Comparison of ENCODE assay signal across 13 cellular contexts in the genomic region with DNA sequence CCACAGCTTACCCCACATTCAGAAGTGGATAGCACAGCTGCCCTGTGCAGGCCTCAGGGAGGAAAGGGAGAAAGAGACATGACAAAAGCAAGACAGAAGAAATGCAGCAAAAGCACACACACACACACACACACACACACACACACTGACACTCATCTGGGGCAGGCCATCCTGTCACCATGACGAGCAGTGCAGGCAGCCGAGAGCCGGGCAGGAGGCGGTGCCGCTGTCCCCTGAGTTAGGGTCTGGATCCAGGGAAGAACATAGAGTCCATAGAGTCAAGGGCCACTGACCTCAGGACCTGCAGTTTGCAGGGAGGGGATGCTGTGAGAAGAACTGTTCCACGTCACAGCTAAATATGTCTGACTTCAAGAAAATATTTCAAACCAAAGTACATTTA. TPM values are rescaled to one million over a fixed set of nuclear protein-coding genes. Genes with fewer than 3 reads are reported as not detected.
DNase-seq lines count a peak whose midpoint lies in the region; ATAC-seq, FAIRE-seq and TF ChIP-seq lines count a peak whose summit lies in the region.
"Not testable (repeated sequence)": the region's sequence is repeated elsewhere in the genome, so short reads cannot be mapped to it uniquely, and the experiment has no call there.
"Had no signal": no experiment of that assay in that cellular context is flagged by ENCODE, and none has a peak within 500 bp of the region (broad histone marks: within the 10 kb centered on the region; RNA-seq: fewer than 3 reads in every experiment).

No MANE protein-coding gene starts in this region.

- H3K9me3 Mint-ChIP-seq in natural killer cell treated with Interleukin-12 subunit alpha and Interleukin-12 subunit beta and Interleukin-15 and Interleukin-18, amount 100 ng/mL, for 72 hours, result not testable (repeated sequence)

- ATAC-seq in K562 (0 out of 3 replicates have a peak, but pooled peaks have one; percentile 21), lower lobe of right lung (peak; percentile 23 to 31), upper lobe of left lung (ENCODE audit: low FRiP score in 2 of 2) (peak; percentile 27 to 33)
- peak in 1 of 2 donors; percentile 50 for ATAC-seq in natural killer cell treated with Interleukin-12 subunit alpha and Interleukin-12 subunit beta and Interleukin-15 and Interleukin-18, amount 100 ng/mL, for 72 hours

- not testable (repeated sequence) for TF ChIP-seq RAD21 in K562 (CRISPR knock-in tag; conservative IDR thresholded peaks at IDR 0.05 in 1 of 2, IDR thresholded peaks at IDR 0.05 in 1 of 2)

- not testable (repeated sequence) for H3K36me3 ChIP-seq in K562 (ENCODE audit: control insufficient read depth, insufficient read depth, low read length); esophagus muscularis mucosa; lower lobe of right lung; upper lobe of left lung

- not testable (repeated sequence) for H3K4me3 Mint-ChIP-seq in natural killer cell treated with Interleukin-12 subunit alpha and Interleukin-12 subunit beta and Interleukin-15 and Interleukin-18, amount 100 ng/mL, for 72 hours

- not testable (repeated sequence) for DNase-seq in K562 (ENCODE audit: extremely low read depth in 1 of 4, low spot score in 3 of 4); lower lobe of right lung
- DNase-seq in esophagus muscularis mucosa (ENCODE audit: extremely low spot score), result peak; percentile 64
- DNase-seq in kidney tubule cell (ENCODE audit: low spot score), result peak; percentile 0
- DNase-seq in natural killer cell treated with Interleukin-12 subunit alpha and Interleukin-12 subunit beta and Interleukin-15 and Interleukin-18, amount 100 ng/mL, for 72 hours (ENCODE audit: low spot score), result peak; percentile 16
- peak in 1 of 2 donors; percentile 35 for DNase-seq in upper lobe of left lung

- H3K4me1 Mint-ChIP-seq in natural killer cell treated with Interleukin-12 subunit alpha and Interleukin-12 subunit beta and Interleukin-15 and Interleukin-18, amount 100 ng/mL, for 72 hours (ENCODE audit: low read depth in 2 of 2), result not testable (repeated sequence)

- CTCF ChIA-PET in K562 (lab: Yijun Ruan, JAX; ENCODE audit: low intra/inter-chr PET ratio), result not testable (repeated sequence)

- H3K4me2 ChIP-seq in K562 (ENCODE audit: insufficient read depth, low read length), result not testable (repeated sequence)

- not testable (repeated sequence) for H3K9ac ChIP-seq in K562 (ENCODE audit: insufficient read depth in 1 of 2, low read depth in 2 of 2, low read length in 2 of 2)

- H3K9me3 ChIP-seq in K562 (replicated peaks; ENCODE audit: control insufficient read depth, insufficient read depth, low read depth, low read length); esophagus muscularis mucosa; lower lobe of right lung; upper lobe of left lung: not testable (repeated sequence)

- not testable (repeated sequence) for H3K27me3 ChIP-seq in K562 (ENCODE audit: control insufficient read depth in 2 of 2, insufficient read depth in 2 of 2, low read length in 2 of 2); esophagus muscularis mucosa; lower lobe of right lung (ENCODE audit: low read depth); upper lobe of left lung

- H4K20me1 ChIP-seq in K562 (replicated peaks; ENCODE audit: control insufficient read depth, insufficient read depth, low read length), result not testable (repeated sequence)

- not testable (repeated sequence) for TF ChIP-seq POLR2A in K562 (conservative IDR thresholded peaks at IDR 0.05); esophagus muscularis mucosa (IDR thresholded peaks at IDR 0.05; ENCODE audit: low read depth); upper lobe of left lung (IDR thresholded peaks at IDR 0.05)

- in situ Hi-C loops in K562 (cut with MboI), result not testable (repeated sequence)

- H2AFZ ChIP-seq in K562 (ENCODE audit: low read depth, low read length), result not testable (repeated sequence)

- H3K9me1 ChIP-seq in K562 (ENCODE audit: control insufficient read depth, insufficient read depth, low read length), result not testable (repeated sequence)

- not testable (repeated sequence) for H3K36me3 Mint-ChIP-seq in natural killer cell treated with Interleukin-12 subunit alpha and Interleukin-12 subunit beta and Interleukin-15 and Interleukin-18, amount 100 ng/mL, for 72 hours

- not testable (repeated sequence) for TF ChIP-seq EP300 in K562 (IDR thresholded peaks at IDR 0.05; ENCODE audit: low read length); esophagus muscularis mucosa (IDR thresholded peaks at IDR 0.05); upper lobe of left lung (IDR thresholded peaks at IDR 0.05)

- not testable (repeated sequence) for H3K4me3 ChIP-seq in K562, esophagus muscularis mucosa, lower lobe of right lung, upper lobe of left lung

- FAIRE-seq in K562 (lab: Jason Lieb, UNC), result not testable (repeated sequence)

- WGBS in K562 (ENCODE audit: insufficient coverage, low coverage, missing lambda C conversion rate), result 0% methylated on average over 5 of the region's 6 CpGs
- 82% methylated on average over 1 of the region's 6 CpGs for WGBS in esophagus muscularis mucosa
- 59 to 87% methylated on average over 4 to 6 of the region's 6 CpGs for WGBS in upper lobe of left lung, 2 donors

- H3K27me3 Mint-ChIP-seq in natural killer cell treated with Interleukin-12 subunit alpha and Interleukin-12 subunit beta and Interleukin-15 and Interleukin-18, amount 100 ng/mL, for 72 hours, result not testable (repeated sequence)

- intact Hi-C loops in K562 (cut with micrococcal nuclease); esophagus muscularis mucosa (cut with DNase I); lower lobe of right lung (cut with DNase I): not testable (repeated sequence)

- not testable (repeated sequence) for TF ChIP-seq CTCF in K562 (IDR thresholded peaks at IDR 0.05 in 2 of 3, conservative IDR thresholded peaks at IDR 0.05 in 1 of 3; ENCODE audit: insufficient read depth in 2 of 3, low read depth in 1 of 3, low read length in 3 of 3); esophagus muscularis mucosa (IDR thresholded peaks at IDR 0.05); lower lobe of right lung (IDR thresholded peaks at IDR 0.05); upper lobe of left lung (IDR thresholded peaks at IDR 0.05)

- H3K27ac Mint-ChIP-seq in natural killer cell treated with Interleukin-12 subunit alpha and Interleukin-12 subunit beta and Interleukin-15 and Interleukin-18, amount 100 ng/mL, for 72 hours, result not testable (repeated sequence)

- BruUV-seq in K562 (replicated peaks; lab: Mats Ljungman, UMichigan), result not testable (repeated sequence)

- not testable (repeated sequence) for H3K79me2 ChIP-seq in K562 (ENCODE audit: control insufficient read depth, insufficient read depth, low read length)

- POLR2A ChIA-PET in K562 (lab: Yijun Ruan, JAX), result not testable (repeated sequence)

- H3K27ac ChIP-seq in K562 (ENCODE audit: extremely low read depth, low read depth, low read length); esophagus muscularis mucosa (replicated peaks in 1 of 4); lower lobe of right lung; upper lobe of left lung: not testable (repeated sequence)

- H3K4me1 ChIP-seq in K562 (replicated peaks in 1 of 2; ENCODE audit: control insufficient read depth in 2 of 2, insufficient read depth in 2 of 2, low read length in 2 of 2); esophagus muscularis mucosa; lower lobe of right lung; upper lobe of left lung: not testable (repeated sequence)

RNA-seq across cellular contexts. Expression of gene POTEM, which starts 4.0 kb away (rescaled TPM):
- not detected in 2 replicates for total RNA-seq in K562 (2011; cell fraction: chromatin; rRNA removed; ENCODE audit: low replicate concordance)
- not detected in 2 replicates for total RNA-seq in K562 (2011; cell fraction: nucleolus; rRNA removed)
- not detected in 2 replicates for total RNA-seq in K562 (2011; cell fraction: nucleoplasm; rRNA removed)
- total RNA-seq in K562 (2014; rRNA removed) (not detected in 2 replicates), K562 (2014; rRNA removed; fragmentation: Illumina TruSeq; extraction: Trizol) (not detected in 2 replicates), K562 (2015; rRNA removed; fragmentation: Illumina TruSeq; extraction: Trizol) (not detected in 2 replicates), K562 (2021) (not detected in 2 replicates), esophagus muscularis mucosa (not detected), lower lobe of right lung (not detected), upper lobe of left lung (not detected)
- polyA plus RNA-seq in K562 (2011; rRNA removed) (not detected in 2 replicates), K562 (2014; fragmentation: Illumina TruSeq; extraction: Trizol) (not detected in 2 replicates), K562 (2014; fragmentation: Nextera tagmentation; extraction: Ambion mirVana) (not detected), K562 (2014; rRNA removed) (not detected in 2 replicates)
- not detected in 2 replicates for polyA plus RNA-seq in K562 (2011; cell fraction: cytosol; rRNA removed)
- not detected in 2 replicates for polyA plus RNA-seq in K562 (2011; cell fraction: nucleus; rRNA removed)
- not detected in 2 replicates for polyA plus RNA-seq in K562 (2012)
- polyA minus RNA-seq in K562 (2011; rRNA and poly(A)+ RNA removed), result not detected in 2 replicates
- not detected in 2 replicates for polyA minus RNA-seq in K562 (2011; cell fraction: cytosol; rRNA and poly(A)+ RNA removed)
- polyA minus RNA-seq in K562 (2011; cell fraction: nucleus; rRNA and poly(A)+ RNA removed), result not detected in 2 replicates
- total RNA-seq in natural killer cell treated with Interleukin-12 subunit alpha and Interleukin-12 subunit beta and Interleukin-15 and Interleukin-18, amount 100 ng/mL, for 72 hours, result not detected
- total RNA-seq: CD4-positive, alpha-beta T cell; CD8-positive, alpha-beta memory T cell; G401; GM23338; H4; H9 had no signal
- polyA plus RNA-seq: CD14-positive monocyte; CD8-positive, alpha-beta memory T cell; GM23338 had no signal
